ENCODE assay signal across 8 cellular contexts in genomic region chr11:6655790-6656580, GRCh38. TPM values are rescaled to one million over a fixed set of nuclear protein-coding genes. Genes with fewer than 3 reads are reported as not detected.
DNase-seq lines count a peak whose midpoint lies in the region; ATAC-seq lines count a peak whose summit lies in the region.

A gene with protein sequence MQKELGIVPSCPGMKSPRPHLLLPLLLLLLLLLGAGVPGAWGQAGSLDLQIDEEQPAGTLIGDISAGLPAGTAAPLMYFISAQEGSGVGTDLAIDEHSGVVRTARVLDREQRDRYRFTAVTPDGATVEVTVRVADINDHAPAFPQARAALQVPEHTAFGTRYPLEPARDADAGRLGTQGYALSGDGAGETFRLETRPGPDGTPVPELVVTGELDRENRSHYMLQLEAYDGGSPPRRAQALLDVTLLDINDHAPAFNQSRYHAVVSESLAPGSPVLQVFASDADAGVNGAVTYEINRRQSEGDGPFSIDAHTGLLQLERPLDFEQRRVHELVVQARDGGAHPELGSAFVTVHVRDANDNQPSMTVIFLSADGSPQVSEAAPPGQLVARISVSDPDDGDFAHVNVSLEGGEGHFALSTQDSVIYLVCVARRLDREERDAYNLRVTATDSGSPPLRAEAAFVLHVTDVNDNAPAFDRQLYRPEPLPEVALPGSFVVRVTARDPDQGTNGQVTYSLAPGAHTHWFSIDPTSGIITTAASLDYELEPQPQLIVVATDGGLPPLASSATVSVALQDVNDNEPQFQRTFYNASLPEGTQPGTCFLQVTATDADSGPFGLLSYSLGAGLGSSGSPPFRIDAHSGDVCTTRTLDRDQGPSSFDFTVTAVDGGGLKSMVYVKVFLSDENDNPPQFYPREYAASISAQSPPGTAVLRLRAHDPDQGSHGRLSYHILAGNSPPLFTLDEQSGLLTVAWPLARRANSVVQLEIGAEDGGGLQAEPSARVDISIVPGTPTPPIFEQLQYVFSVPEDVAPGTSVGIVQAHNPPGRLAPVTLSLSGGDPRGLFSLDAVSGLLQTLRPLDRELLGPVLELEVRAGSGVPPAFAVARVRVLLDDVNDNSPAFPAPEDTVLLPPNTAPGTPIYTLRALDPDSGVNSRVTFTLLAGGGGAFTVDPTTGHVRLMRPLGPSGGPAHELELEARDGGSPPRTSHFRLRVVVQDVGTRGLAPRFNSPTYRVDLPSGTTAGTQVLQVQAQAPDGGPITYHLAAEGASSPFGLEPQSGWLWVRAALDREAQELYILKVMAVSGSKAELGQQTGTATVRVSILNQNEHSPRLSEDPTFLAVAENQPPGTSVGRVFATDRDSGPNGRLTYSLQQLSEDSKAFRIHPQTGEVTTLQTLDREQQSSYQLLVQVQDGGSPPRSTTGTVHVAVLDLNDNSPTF (N-terminal part only) (minus strand): TSS chr11:6655809. CDS start chr11:6641613, 14,196 bp downstream.

- POLR2A ChIA-PET in activated CD4-positive, alpha-beta T cell treated with anti-CD3 and anti-CD28 coated beads, Interleukin-2, amount 10 ng/mL, durations not matched to agents 7 days and 5 days (lab: Charles Lee), result no interaction called here
- POLR2A ChIA-PET in activated naive CD8-positive, alpha-beta T cell treated with anti-CD3 and anti-CD28 coated beads, Interleukin-2, amount 10 ng/mL, durations not matched to agents 7 days and 5 days (lab: Charles Lee), result no interaction called here

- peak within 1 kb of the TSS; percentile 45 for H3K4me3 Mint-ChIP-seq in activated CD4-positive, alpha-beta T cell treated with anti-CD3 and anti-CD28 coated beads, Interleukin-2, amount 10 ng/mL, durations not matched to agents 7 days and 5 days
- H3K4me3 Mint-ChIP-seq in activated naive CD8-positive, alpha-beta T cell treated with anti-CD3 and anti-CD28 coated beads, Interleukin-2, amount 10 ng/mL, durations not matched to agents 7 days and 5 days, result peak within 1 kb of the TSS; percentile 74

- no peak for ATAC-seq in activated naive CD8-positive, alpha-beta T cell treated with anti-CD3 and anti-CD28 coated beads, Interleukin-2, amount 10 ng/mL, durations not matched to agents 7 days and 5 days (ENCODE audit: low read depth)
- no peak for ATAC-seq in GM19351 (IDR thresholded peaks at IDR 0.05; ENCODE audit: unreplicated experiment)
- no peak for ATAC-seq in GM21390 (IDR thresholded peaks at IDR 0.05; ENCODE audit: unreplicated experiment)

- H3K4me1 Mint-ChIP-seq in activated CD4-positive, alpha-beta T cell treated with anti-CD3 and anti-CD28 coated beads, Interleukin-2, amount 10 ng/mL, durations not matched to agents 7 days and 5 days, result peaks cover 8% of the 10 kb centered on the region
- peaks cover 3% of the 10 kb centered on the region for H3K4me1 Mint-ChIP-seq in activated naive CD8-positive, alpha-beta T cell treated with anti-CD3 and anti-CD28 coated beads, Interleukin-2, amount 10 ng/mL, durations not matched to agents 7 days and 5 days

- peaks cover 43% of the 10 kb centered on the region for H3K27me3 ChIP-seq in iPS-15b (ENCODE audit: control insufficient read depth, insufficient read depth, low read length)
- peaks cover 79% of the 10 kb centered on the region for H3K27me3 ChIP-seq in skeletal muscle satellite cell (ENCODE audit: control insufficient read depth, insufficient read depth, low read length)

- CTCF ChIA-PET in activated CD4-positive, alpha-beta T cell treated with anti-CD3 and anti-CD28 coated beads, Interleukin-2, amount 10 ng/mL, durations not matched to agents 7 days and 5 days (lab: Charles Lee), result no interaction called here

- DNase-seq in activated CD4-positive, alpha-beta T cell treated with anti-CD3 and anti-CD28 coated beads, Interleukin-2, amount 10 ng/mL, durations not matched to agents 7 days and 5 days, result no peak
- no peak for DNase-seq in activated CD4-positive, alpha-beta T cell treated with anti-CD3 and anti-CD28 coated beads for 1 hour
- no peak for DNase-seq in activated naive CD8-positive, alpha-beta T cell treated with anti-CD3 and anti-CD28 coated beads, Interleukin-2, amount 10 ng/mL, durations not matched to agents 7 days and 5 days
- DNase-seq in NCI-H187 treated with DMSO at 0.1 percent for 48 hours (lab: John Stamatoyannopoulos, UW), result no peak

- peaks cover 15% of the 10 kb centered on the region for H3K4me1 ChIP-seq in iPS-15b (ENCODE audit: control insufficient read depth, insufficient read depth, low read length)
- H3K4me1 ChIP-seq in skeletal muscle satellite cell (ENCODE audit: control insufficient read depth, insufficient read depth, low read length), result peaks cover 3% of the 10 kb centered on the region

- H3K27me3 Mint-ChIP-seq in activated CD4-positive, alpha-beta T cell treated with anti-CD3 and anti-CD28 coated beads, Interleukin-2, amount 10 ng/mL, durations not matched to agents 7 days and 5 days, result peaks cover 15% of the 10 kb centered on the region
- peaks cover 16% of the 10 kb centered on the region for H3K27me3 Mint-ChIP-seq in activated naive CD8-positive, alpha-beta T cell treated with anti-CD3 and anti-CD28 coated beads, Interleukin-2, amount 10 ng/mL, durations not matched to agents 7 days and 5 days

- no peaks in the 10 kb centered on the region for H3K9me3 ChIP-seq in iPS-15b (ENCODE audit: control insufficient read depth, insufficient read depth, low read length)
- no peaks in the 10 kb centered on the region for H3K9me3 ChIP-seq in skeletal muscle satellite cell (replicated peaks; ENCODE audit: low read length)

- peak within 1 kb of the TSS; percentile 88 for H3K4me3 ChIP-seq in iPS-15b (ENCODE audit: low read depth, low read length)
- H3K4me3 ChIP-seq in skeletal muscle satellite cell (ENCODE audit: low read length), result peak within 1 kb of the TSS; percentile 58

- H3K9me3 Mint-ChIP-seq in activated CD4-positive, alpha-beta T cell treated with anti-CD3 and anti-CD28 coated beads, Interleukin-2, amount 10 ng/mL, durations not matched to agents 7 days and 5 days, result no peaks in the 10 kb centered on the region
- H3K9me3 Mint-ChIP-seq in activated naive CD8-positive, alpha-beta T cell treated with anti-CD3 and anti-CD28 coated beads, Interleukin-2, amount 10 ng/mL, durations not matched to agents 7 days and 5 days, result no peaks in the 10 kb centered on the region

- H3K27ac Mint-ChIP-seq in activated CD4-positive, alpha-beta T cell treated with anti-CD3 and anti-CD28 coated beads, Interleukin-2, amount 10 ng/mL, durations not matched to agents 7 days and 5 days, result no peak within 1 kb of the TSS
- H3K27ac Mint-ChIP-seq in activated naive CD8-positive, alpha-beta T cell treated with anti-CD3 and anti-CD28 coated beads, Interleukin-2, amount 10 ng/mL, durations not matched to agents 7 days and 5 days, result peak within 1 kb of the TSS; percentile 38

- no peaks in the 10 kb centered on the region for H3K36me3 Mint-ChIP-seq in activated CD4-positive, alpha-beta T cell treated with anti-CD3 and anti-CD28 coated beads, Interleukin-2, amount 10 ng/mL, durations not matched to agents 7 days and 5 days (ENCODE audit: low read depth)
- H3K36me3 Mint-ChIP-seq in activated naive CD8-positive, alpha-beta T cell treated with anti-CD3 and anti-CD28 coated beads, Interleukin-2, amount 10 ng/mL, durations not matched to agents 7 days and 5 days, result peaks cover 2% of the 10 kb centered on the region

- no peaks in the 10 kb centered on the region for H3K36me3 ChIP-seq in iPS-15b (ENCODE audit: control insufficient read depth, insufficient read depth, low read length)
- H3K36me3 ChIP-seq in skeletal muscle satellite cell (ENCODE audit: insufficient read depth, low read length), result no peaks in the 10 kb centered on the region

- peak within 1 kb of the TSS; percentile 63 for H3K4me2 ChIP-seq in skeletal muscle satellite cell (ENCODE audit: low read length)

- H3K9ac ChIP-seq in iPS-15b (ENCODE audit: low read depth, low read length) (peak within 1 kb of the TSS; percentile 73), skeletal muscle satellite cell (ENCODE audit: low read depth, low read length) (peak within 1 kb of the TSS; percentile 34)

RNA-seq across cellular contexts. Expression of the gene that starts here (rescaled TPM):
- under 1 TPM; 0.35 to 0.40 TPM for total RNA-seq in activated CD4-positive, alpha-beta T cell treated with anti-CD3 and anti-CD28 coated beads, Interleukin-2, amount 10 ng/mL, durations not matched to agents 7 days and 5 days
- 1 to 10 TPM; 2.1 to 2.5 TPM for total RNA-seq in activated naive CD8-positive, alpha-beta T cell treated with anti-CD3 and anti-CD28 coated beads, Interleukin-2, amount 10 ng/mL, durations not matched to agents 7 days and 5 days
- total RNA-seq in skeletal muscle satellite cell (2012; rRNA removed), result 0.25 and 0.66 TPM in 2 replicates
